Comparison of ENCODE assay signal across 14 cellular contexts in genomic region chr7:134834689-134835462, GRCh38. TPM values are rescaled to one million over a fixed set of nuclear protein-coding genes. Genes with fewer than 3 reads are reported as not detected.
DNase-seq lines count a peak whose midpoint lies in the region; ATAC-seq, FAIRE-seq and TF ChIP-seq lines count a peak whose summit lies in the region.
"Had no signal": no experiment of that assay in that cellular context is flagged by ENCODE, and none has a peak within 500 bp of the region (broad histone marks: within the 10 kb centered on the region; RNA-seq: fewer than 3 reads in every experiment).

No MANE protein-coding gene starts in this region.

- intact Hi-C loops in K562 (cut with micrococcal nuclease) = no loop called here
- intact Hi-C loops in heart right ventricle (cut with DNase I) = loop anchor here in 2 of 10 donors (5.0 to 10.0 kb wide), 3 partner anchors 48 to 140 kb away; no protein-coding TSS in a partner anchor
- intact Hi-C loops in prostate gland (cut with DNase I) = no loop called here

- peak overlapping the region in 1 of 2 donors; percentile 63 for H3K27ac Mint-ChIP-seq in stimulated activated naive CD8-positive, alpha-beta T cell treated with anti-CD3 and anti-CD28 coated beads, Interleukin-15, amount 100 ng/mL, for 72 hours
- H3K27ac Mint-ChIP-seq: memory B cell had no signal

- H3K27me3 Mint-ChIP-seq in stimulated activated naive CD8-positive, alpha-beta T cell treated with anti-CD3 and anti-CD28 coated beads, Interleukin-15, amount 100 ng/mL, for 72 hours = no peaks in the 10 kb centered on the region

- in situ Hi-C loops in K562 (cut with MboI) = no loop called here

- no peaks in the 10 kb centered on the region for H3K9me1 ChIP-seq in K562 (ENCODE audit: control insufficient read depth, insufficient read depth, low read length)

- peak; percentile 88 for ATAC-seq in K562
- peak in 7 of 8 donors; percentile 38 to 83 (median 81) for ATAC-seq in heart right ventricle
- no peak for ATAC-seq in HG03378 (IDR thresholded peaks at IDR 0.05; ENCODE audit: unreplicated experiment)
- ATAC-seq in stimulated activated naive CD8-positive, alpha-beta T cell treated with anti-CD3 and anti-CD28 coated beads, Interleukin-15, amount 100 ng/mL, for 72 hours = no peak
- ATAC-seq: foreskin keratinocyte had no signal

- H3K79me2 ChIP-seq in K562 (ENCODE audit: control insufficient read depth, insufficient read depth, low read length) = no peaks in the 10 kb centered on the region

- 4% methylated on average over 3 of the region's 3 CpGs for WGBS in K562 (ENCODE audit: insufficient coverage, low coverage, missing lambda C conversion rate)
- WGBS in heart right ventricle, 2 donors = 25 to 34% methylated on average over 3 of the region's 3 CpGs
- WGBS in prostate gland = 50% methylated on average over 3 of the region's 3 CpGs

- peak overlapping the region; percentile 4 to 53; a peak in 1 of 4 replicates for H3K9ac ChIP-seq in K562 (ENCODE audit: insufficient read depth in 1 of 2, low read depth in 2 of 2, low read length in 2 of 2)

- TF ChIP-seq EP300 in K562 (IDR thresholded peaks at IDR 0.05; ENCODE audit: low read length) = peak; percentile 96

- TF ChIP-seq RAD21 in K562 (CRISPR knock-in tag; conservative IDR thresholded peaks at IDR 0.05 in 1 of 2, IDR thresholded peaks at IDR 0.05 in 1 of 2) = no peak

- no peak overlapping the region for H3K4me3 Mint-ChIP-seq in stimulated activated naive CD8-positive, alpha-beta T cell treated with anti-CD3 and anti-CD28 coated beads, Interleukin-15, amount 100 ng/mL, for 72 hours
- H3K4me3 Mint-ChIP-seq: memory B cell had no signal

- H3K9me3 ChIP-seq in K562 (replicated peaks; ENCODE audit: control insufficient read depth, insufficient read depth, low read depth, low read length) (no peaks in the 10 kb centered on the region), heart right ventricle (no peaks in the 10 kb centered on the region), prostate gland (no peaks in the 10 kb centered on the region)
- H3K9me3 ChIP-seq: BE2C, spleen had no signal

- H3K4me3 ChIP-seq in K562 (no peak overlapping the region), heart right ventricle (peak overlapping the region in 1 of 10 donors; percentile 5), prostate gland (no peak overlapping the region)
- H3K4me3 ChIP-seq: spleen had no signal

- H3K4me2 ChIP-seq in K562 (ENCODE audit: insufficient read depth, low read length) = peak overlapping the region; percentile 69

- H4K20me1 ChIP-seq in K562 (replicated peaks; ENCODE audit: control insufficient read depth, insufficient read depth, low read length) = no peaks in the 10 kb centered on the region

- H3K36me3 ChIP-seq in K562 (ENCODE audit: control insufficient read depth, insufficient read depth, low read length) (no peaks in the 10 kb centered on the region), heart right ventricle (no peaks in the 10 kb centered on the region), prostate gland (no peaks in the 10 kb centered on the region)
- H3K36me3 ChIP-seq: BE2C, spleen had no signal

- H3K4me1 ChIP-seq in K562 (replicated peaks in 1 of 2; ENCODE audit: control insufficient read depth in 2 of 2, insufficient read depth in 2 of 2, low read length in 2 of 2) = peaks cover 0 to 23% of the 10 kb centered on the region in 2 experiments; a peak in 2 of 5 replicates
- H3K4me1 ChIP-seq in heart right ventricle = peaks cover 2 to 90% (median 44%) of the 10 kb centered on the region in 9 donors
- peaks cover 5% of the 10 kb centered on the region for H3K4me1 ChIP-seq in prostate gland (replicated peaks)
- H3K4me1 ChIP-seq: foreskin keratinocyte had no signal

- H2AFZ ChIP-seq in K562 (ENCODE audit: low read depth, low read length) = peak overlapping the region; percentile 58

- H3K27ac ChIP-seq in K562 (ENCODE audit: extremely low read depth, low read depth, low read length) (peak overlapping the region; percentile 46), heart right ventricle (peak overlapping the region in 9 of 10 donors; percentile 9 to 83 (median 72)), prostate gland (peak overlapping the region; percentile 6 to 59)
- H3K27ac ChIP-seq: foreskin keratinocyte had no signal

- peak; percentile 74 for FAIRE-seq in K562 (lab: Jason Lieb, UNC)

- no peak for TF ChIP-seq CTCF in K562 (IDR thresholded peaks at IDR 0.05 in 2 of 3, conservative IDR thresholded peaks at IDR 0.05 in 1 of 3; ENCODE audit: insufficient read depth in 2 of 3, low read depth in 1 of 3, low read length in 3 of 3)
- peak in 1 of 9 donors; percentile 29 for TF ChIP-seq CTCF in heart right ventricle (IDR thresholded peaks at IDR 0.05)
- no peak for TF ChIP-seq CTCF in prostate gland (IDR thresholded peaks at IDR 0.05)

- DNase-seq in ELF-1 (ENCODE audit: low read depth, low spot score) (peak; percentile 69), K562 (ENCODE audit: extremely low read depth in 1 of 4, low spot score in 3 of 4) (peak in 2 of 4 experiments; percentile 70 to 71), heart right ventricle (peak in 1 of 2 donors; percentile 37), prostate gland (ENCODE audit: low spot score) (no peak), RPMI8226 (no peak), NCI-H748 treated with DMSO at 0.1 percent for 48 hours (lab: John Stamatoyannopoulos, UW) (no peak)
- no peak for DNase-seq in stimulated activated naive CD8-positive, alpha-beta T cell treated with anti-CD3 and anti-CD28 coated beads, Interleukin-15, amount 100 ng/mL, for 72 hours
- DNase-seq: activated CD8-positive, alpha-beta memory T cell treated with anti-CD3 and anti-CD28 coated beads for 24 hours; BE2C; foreskin keratinocyte; NCI-H82; spleen had no signal

- no peaks in the 10 kb centered on the region for H3K9me3 Mint-ChIP-seq in stimulated activated naive CD8-positive, alpha-beta T cell treated with anti-CD3 and anti-CD28 coated beads, Interleukin-15, amount 100 ng/mL, for 72 hours
- H3K9me3 Mint-ChIP-seq: memory B cell had no signal

- POLR2A ChIA-PET in K562 (lab: Yijun Ruan, JAX) = interaction anchor here (0.6 to 1.8 kb wide), 4 partner anchors 11 to 177 kb away, joined by 3 to 5 read pairs (median 3); no protein-coding TSS in a partner anchor

- TF ChIP-seq POLR2A in K562 (conservative IDR thresholded peaks at IDR 0.05) (no peak), prostate gland (IDR thresholded peaks at IDR 0.05) (no peak)

- CTCF ChIA-PET in K562 (lab: Yijun Ruan, JAX; ENCODE audit: low intra/inter-chr PET ratio) = interaction anchor here (0.7 kb wide), 1 partner anchor 417 kb away, joined by 3 read pairs; no protein-coding TSS in a partner anchor

- peaks cover 0 to 6% of the 10 kb centered on the region in 2 experiments; a peak in 1 of 5 replicates for H3K27me3 ChIP-seq in K562 (ENCODE audit: control insufficient read depth in 2 of 2, insufficient read depth in 2 of 2, low read length in 2 of 2)
- H3K27me3 ChIP-seq in heart right ventricle = no peaks in the 10 kb centered on the region
- no peaks in the 10 kb centered on the region for H3K27me3 ChIP-seq in prostate gland (replicated peaks; ENCODE audit: insufficient read depth)
- H3K27me3 ChIP-seq: BE2C, foreskin keratinocyte, spleen had no signal

- no TSS peak for BruUV-seq in K562 (replicated peaks; lab: Mats Ljungman, UMichigan)

- no peaks in the 10 kb centered on the region for H3K4me1 Mint-ChIP-seq in stimulated activated naive CD8-positive, alpha-beta T cell treated with anti-CD3 and anti-CD28 coated beads, Interleukin-15, amount 100 ng/mL, for 72 hours

TF ChIP-seq in K562, 482 proteins besides CTCF, POLR2A, EP300 and RAD21 (continues in another document):
- TF ChIP-seq ZNF511 (CRISPR knock-in tag; IDR thresholded peaks at IDR 0.05) = no peak
- no peak for TF ChIP-seq POLR2G (IDR thresholded peaks at IDR 0.05; ENCODE audit: low read depth, low read length)
- TF ChIP-seq MAFG (tag; conservative IDR thresholded peaks at IDR 0.05) = peak; percentile 94
- TF ChIP-seq ZNF639 (CRISPR knock-in tag; conservative IDR thresholded peaks at IDR 0.05 in 1 of 2, IDR thresholded peaks at IDR 0.05 in 1 of 2) = peak in 1 of 2 experiments; percentile 78; a peak in 1 of 4 replicates

RNA-seq across cellular contexts. Expression of gene CALD1, which starts 55.4 kb away (rescaled TPM):
- total RNA-seq in K562 (2011; cell fraction: chromatin; rRNA removed; ENCODE audit: low replicate concordance) = 0.65 TPM in 1 of 2 replicates, not detected in the other
- total RNA-seq in K562 (2011; cell fraction: nucleolus; rRNA removed) = not detected in 2 replicates
- not detected in 2 replicates for total RNA-seq in K562 (2011; cell fraction: nucleoplasm; rRNA removed)
- total RNA-seq in K562 (2014; rRNA removed) = not detected in 2 replicates
- not detected in 2 replicates for total RNA-seq in K562 (2014; rRNA removed; fragmentation: Illumina TruSeq; extraction: Trizol)
- total RNA-seq in K562 (2015; rRNA removed; fragmentation: Illumina TruSeq; extraction: Trizol) = not detected in 2 replicates
- 0.40 and 0.89 TPM in 2 replicates for total RNA-seq in K562 (2021)
- polyA plus RNA-seq in K562 (2011; rRNA removed) = not detected in 2 replicates
- polyA plus RNA-seq in K562 (2011; cell fraction: cytosol; rRNA removed) = 0.06 and 0.18 TPM in 2 replicates
- not detected in 2 replicates for polyA plus RNA-seq in K562 (2011; cell fraction: nucleus; rRNA removed)
- polyA plus RNA-seq in K562 (2012) = 0.07 TPM in 1 of 2 replicates, not detected in the other
- not detected in 2 replicates for polyA plus RNA-seq in K562 (2014; fragmentation: Illumina TruSeq; extraction: Trizol)
- polyA plus RNA-seq in K562 (2014; fragmentation: Nextera tagmentation; extraction: Ambion mirVana) = not detected
- polyA plus RNA-seq in K562 (2014; rRNA removed) = not detected in 2 replicates
- polyA minus RNA-seq in K562 (2011; rRNA and poly(A)+ RNA removed) = 0.04 TPM in 1 of 2 replicates, not detected in the other
- polyA minus RNA-seq in K562 (2011; cell fraction: cytosol; rRNA and poly(A)+ RNA removed) = 4.7 TPM in 1 of 2 replicates, not detected in the other
- polyA minus RNA-seq in K562 (2011; cell fraction: nucleus; rRNA and poly(A)+ RNA removed) = 0.40 TPM in 1 of 2 replicates, not detected in the other
- total RNA-seq in heart right ventricle = 100 to 1,000 TPM in 9 of 10 donors, 10 to 100 TPM in 1; 96.6 to 180 (median 132) TPM
- polyA plus RNA-seq in heart right ventricle = 100 to 1,000 TPM in 1 of 2 donors, 10 to 100 TPM in 1; 69.9 to 119 TPM
- total RNA-seq in prostate gland = 100 to 1,000 TPM; 307 to 314 TPM

Comparison
In these comparisons a context has a peak if more than half of its experiments do, and no peak if none do; other contexts are left out.
1. ATAC-seq: peak in K562 (single experiment) and heart right ventricle (7 of 8); none in HG03378 (single experiment) and stimulated activated naive CD8-positive, alpha-beta T cell treated with anti-CD3 and anti-CD28 coated beads, Interleukin-15, amount 100 ng/mL, for 72 hours (single experiment).
2. RNA of gene CALD1, which starts 55.4 kb away (total RNA-seq): 307 to 314 TPM in prostate gland and 96.6 to 180 TPM in heart right ventricle; 0.40 to 0.89 TPM in K562; every median in the first group is over 10 times any median in the second.
3. Peak in every context shown above with its lines, with median percentiles within 50 percentile points of each other: H3K27ac ChIP-seq.